ENCODE assay signal across 18 cellular contexts in the genomic region with DNA sequence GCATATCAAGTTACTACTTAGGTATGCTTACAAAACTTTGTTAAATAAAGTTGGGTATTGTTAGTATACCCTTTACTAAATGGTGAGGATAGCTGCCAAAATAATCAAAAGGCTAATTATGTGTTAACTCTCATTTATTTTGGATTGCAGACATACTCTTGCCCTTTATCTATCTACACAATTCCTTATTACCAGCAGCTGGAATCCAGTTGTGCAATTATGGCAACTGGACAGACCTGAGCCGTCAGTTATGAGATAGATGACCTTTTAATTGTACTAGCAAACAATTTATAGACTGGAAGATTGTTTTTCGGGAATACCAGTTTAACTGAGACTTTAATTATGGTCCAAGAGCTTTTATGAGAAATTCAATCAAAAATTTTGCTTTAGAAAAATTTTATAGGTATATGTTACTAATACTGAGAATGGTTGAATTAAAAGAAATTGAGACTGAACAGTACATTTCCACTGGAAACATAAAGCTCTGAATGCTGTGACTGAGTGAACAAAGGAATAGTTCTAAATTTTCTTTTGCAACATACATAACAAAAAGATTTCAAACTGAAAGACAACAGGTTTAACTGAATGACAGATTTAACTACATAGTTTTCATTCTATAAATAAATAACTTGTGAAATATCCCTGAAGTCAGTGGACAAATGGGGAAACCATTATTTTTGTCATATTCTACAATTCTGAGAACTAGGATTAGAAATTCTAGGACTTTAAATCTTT.
DNase-seq lines count a peak whose midpoint lies in the region; ATAC-seq and TF ChIP-seq lines count a peak whose summit lies in the region.
"Had no signal": no experiment of that assay in that cellular context is flagged by ENCODE, and none has a peak within 500 bp of the region (broad histone marks: within the 10 kb centered on the region; RNA-seq: fewer than 3 reads in every experiment).

No MANE protein-coding gene starts in this region.

- POLR2A ChIA-PET in A673 (lab: Charles Lee; ENCODE audit: low non-redundant PET), result no interaction called here

- intact Hi-C loops in A673 (cut with micrococcal nuclease; ENCODE audit: unreplicated experiment), result no loop called here
- intact Hi-C loops in sciatic nerve (cut with DNase I), result no loop called here
- intact Hi-C loops in posterior cingulate gyrus (cut with DNase I), result no loop called here

- H3K4me1 ChIP-seq in A673 (ENCODE audit: insufficient read depth, low read length, poor library complexity, severe bottlenecking), result peaks cover 29% of the 10 kb centered on the region
- peaks cover 19 to 20% of the 10 kb centered on the region in 2 experiments for H3K4me1 ChIP-seq in neutrophil (ENCODE audit: control insufficient read depth in 1 of 2, insufficient read depth in 1 of 2, low read depth in 1 of 2, low read length in 1 of 2)

- peaks cover 54% of the 10 kb centered on the region for H3K36me3 ChIP-seq in A673 (ENCODE audit: insufficient read depth, low read length, poor library complexity, severe bottlenecking)
- peaks cover 29% of the 10 kb centered on the region for H3K36me3 ChIP-seq in neutrophil

- H3K4me3 ChIP-seq in A673 (ENCODE audit: low read depth, low read length, poor library complexity, severe bottlenecking) (no peak overlapping the region), neutrophil (ENCODE audit: low read depth in 1 of 2, low read length in 1 of 2) (no peak overlapping the region)

- H3K27ac ChIP-seq in A673 (ENCODE audit: low read depth, low read length, poor library complexity, severe bottlenecking), result peak overlapping the region; percentile 31
- H3K27ac ChIP-seq in neutrophil, result peak overlapping the region; percentile 24
- H3K27ac ChIP-seq: C4-2B had no signal

- CTCF ChIA-PET in A673 (lab: Charles Lee), result no interaction called here

- ATAC-seq in sciatic nerve, result no peak
- no peak for ATAC-seq in HG03571 (IDR thresholded peaks at IDR 0.05; ENCODE audit: unreplicated experiment)
- ATAC-seq: HCT116 had no signal

- no TSS peak for BruUV-seq in A673 (replicated peaks; lab: Mats Ljungman, UMichigan)

- H3K27me3 ChIP-seq in A673 (replicated peaks; ENCODE audit: insufficient read depth, low read depth, low read length, poor library complexity), result no peaks in the 10 kb centered on the region
- H3K27me3 ChIP-seq in neutrophil, result no peaks in the 10 kb centered on the region

- TF ChIP-seq CTCF in A673 (conservative IDR thresholded peaks at IDR 0.05; ENCODE audit: low read depth, low read length) (no peak), neutrophil (IDR thresholded peaks at IDR 0.05) (no peak)

- H3K9me3 ChIP-seq in A673 (ENCODE audit: low read depth, low read length, poor library complexity, severe bottlenecking) (no peaks in the 10 kb centered on the region), neutrophil (no peaks in the 10 kb centered on the region)

- no peak for DNase-seq in A673 (ENCODE audit: low spot score)
- DNase-seq in CD1c-positive myeloid dendritic cell (ENCODE audit: extremely low spot score), result peak; percentile 31
- peak; percentile 48 for DNase-seq in NCI-H69 (lab: John Stamatoyannopoulos, UW)
- DNase-seq in sciatic nerve (ENCODE audit: low spot score), result no peak
- no peak for DNase-seq in mesenteric fat pad (ENCODE audit: low spot score)
- DNase-seq in posterior cingulate gyrus, result no peak
- DNase-seq: AML-193; CD4-positive, alpha-beta memory T cell; DMS153; DMS79; GDM1; GOT3; H7; HFFc6 had no signal

Comparison
In these comparisons a context has a peak if more than half of its experiments do, and no peak if none do; other contexts are left out.
1. DNase-seq: peak in CD1c-positive myeloid dendritic cell (single experiment) and NCI-H69 (single experiment); none in A673 (single experiment), sciatic nerve (single experiment), mesenteric fat pad (single experiment) and posterior cingulate gyrus (0 of 10).